10 cellular contexts compared by ENCODE assay signal in the genomic region with DNA sequence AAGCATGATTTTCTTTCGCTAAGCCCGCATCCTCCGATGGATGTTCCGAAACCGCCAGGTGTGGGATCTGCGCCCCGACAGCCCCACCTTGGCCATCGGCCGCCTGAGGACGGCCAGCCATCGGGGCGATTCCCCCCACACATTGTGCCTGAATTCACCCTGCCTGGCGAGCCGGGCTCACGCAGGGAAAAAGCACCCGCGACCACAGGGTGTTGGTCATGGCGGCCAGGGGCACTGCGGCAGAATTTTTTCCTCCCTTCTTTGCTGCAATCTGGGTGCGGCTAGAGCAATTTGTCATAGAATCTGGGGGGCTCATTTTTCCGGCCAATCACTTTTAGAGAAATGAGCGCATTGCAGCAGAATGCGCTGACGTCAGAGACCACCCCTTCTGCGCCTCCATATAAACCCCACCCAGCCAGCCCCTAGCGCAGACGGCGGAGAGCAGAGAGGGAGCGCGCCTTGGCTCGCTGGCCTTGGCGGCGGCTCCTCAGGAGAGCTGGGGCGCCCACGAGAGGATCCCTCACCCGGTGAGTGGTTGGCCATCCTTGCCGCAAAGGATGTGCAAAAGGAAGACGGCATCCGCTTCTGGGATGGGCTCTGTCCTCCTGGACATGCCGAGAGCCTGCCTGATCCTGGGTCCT. TPM values are rescaled to one million over a fixed set of nuclear protein-coding genes. Genes with fewer than 3 reads are reported as not detected.
DNase-seq lines count a peak whose midpoint lies in the region; ATAC-seq and TF ChIP-seq lines count a peak whose summit lies in the region.
"Had no signal": no experiment of that assay in that cellular context is flagged by ENCODE, and none has a peak within 500 bp of the region (broad histone marks: within the 10 kb centered on the region; RNA-seq: fewer than 3 reads in every experiment).

A gene (plus strand): TSS at position 428 of the 641 bp plus-strand sequence.

- H3K36me3 ChIP-seq in brain microvascular endothelial cell (replicated peaks): peaks cover 11% of the 10 kb centered on the region

- in situ Hi-C loops in brain microvascular endothelial cell (cut with HindIII; ENCODE audit: low pct_ligation_motif_present, low sequenced_read_pairs): no loop called here

- H3K4me3 ChIP-seq in brain microvascular endothelial cell (ENCODE audit: low read depth, low read length): peak within 1 kb of the TSS; percentile 82

- peak within 1 kb of the TSS; percentile 100 for H3K4me3 Mint-ChIP-seq in HFFc6

- H3K4me1 Mint-ChIP-seq in HFFc6 (ENCODE audit: low read depth): peaks cover 16% of the 10 kb centered on the region

- peaks cover 16% of the 10 kb centered on the region for H3K9me3 Mint-ChIP-seq in HFFc6

- peaks cover 29% of the 10 kb centered on the region for H3K27me3 Mint-ChIP-seq in HFFc6 (ENCODE audit: insufficient read depth)

- DNase-seq in HFFc6 (peak; percentile 80), brain microvascular endothelial cell (peak; percentile 76), left kidney (ENCODE audit: low read depth, low spot score) (peak; percentile 79), stromal cell of bone marrow (ENCODE audit: low read depth) (peak; percentile 64), NAMALWA (ENCODE audit: low spot score) (no peak), NCI-H2029 (lab: John Stamatoyannopoulos, UW) (no peak)
- DNase-seq in stimulated activated CD4-positive, alpha-beta T cell treated with anti-CD3 and anti-CD28 coated beads, Interleukin-4, amount 100 ng/mL, for 1 hour: no peak
- DNase-seq: effector memory CD4-positive, alpha-beta T cell had no signal

- peak within 1 kb of the TSS; percentile 98 for H3K27ac Mint-ChIP-seq in HFFc6

- peak within 1 kb of the TSS; percentile 77 for H3K27ac ChIP-seq in brain microvascular endothelial cell
- H3K27ac ChIP-seq: HL-60 had no signal

- H3K27me3 ChIP-seq in brain microvascular endothelial cell (replicated peaks): no peaks in the 10 kb centered on the region

- ATAC-seq in HG03039 (IDR thresholded peaks at IDR 0.05; ENCODE audit: unreplicated experiment): no peak

- TF ChIP-seq CTCF in HFFc6 (IDR thresholded peaks at IDR 0.05): no peak
- no peak for TF ChIP-seq CTCF in brain microvascular endothelial cell (IDR thresholded peaks at IDR 0.05; ENCODE audit: low read depth, low read length, missing control alignments)

- peaks cover 28% of the 10 kb centered on the region for H3K36me3 Mint-ChIP-seq in HFFc6 (ENCODE audit: low read depth)

RNA-seq across cellular contexts. Expression of the gene that starts here (rescaled TPM):
- total RNA-seq in HFFc6 (2021; fragmentation: NEBNext Ultra II Directional; extraction: Animal tissue kit (Norgen Biotek cat#: 25700)): 100 to 1,000 TPM; 151 to 262 (median 250) TPM

Comparison
In these comparisons a context has a peak if more than half of its experiments do, and no peak if none do; other contexts are left out.
1. DNase-seq: peak in HFFc6 (single experiment), brain microvascular endothelial cell (single experiment), left kidney (single experiment) and stromal cell of bone marrow (single experiment); none in NAMALWA (single experiment), stimulated activated CD4-positive, alpha-beta T cell treated with anti-CD3 and anti-CD28 coated beads, Interleukin-4, amount 100 ng/mL, for 1 hour (single experiment) and NCI-H2029 (single experiment).